13 cellular contexts compared by ENCODE assay signal in genomic region chr7:127251048-127251451, GRCh38. TPM values are rescaled to one million over a fixed set of nuclear protein-coding genes. Genes with fewer than 3 reads are reported as not detected.
A peak's percentile ranks its signal among the peaks of the same experiment; 100 is the strongest.
DNase-seq lines count a peak whose midpoint lies in the region; ATAC-seq and TF ChIP-seq lines count a peak whose summit lies in the region.
"Had no signal": no experiment of that assay in that cellular context is flagged by ENCODE, and none has a peak within 500 bp of the region (broad histone marks: within the 10 kb centered on the region; RNA-seq: fewer than 3 reads in every experiment).

No MANE protein-coding gene starts in this region.

- POLR2A ChIA-PET in naive thymus-derived CD8-positive, alpha-beta T cell (lab: Charles Lee): no interaction called here

- H3K27ac Mint-ChIP-seq in brain: peak overlapping the region in 2 of 5 experiments; percentile 8 to 28
- peak overlapping the region in 1 of 10 donors; percentile 11 for H3K27ac Mint-ChIP-seq in naive thymus-derived CD8-positive, alpha-beta T cell
- H3K27ac Mint-ChIP-seq: activated CD4-positive, alpha-beta memory T cell treated with anti-CD3 and anti-CD28 coated beads, Interleukin-2, amount 10 ng/mL, durations not matched to agents 7 days and 5 days had no signal

- peaks cover 15% of the 10 kb centered on the region for H3K4me1 Mint-ChIP-seq in brain
- H3K4me1 Mint-ChIP-seq in naive thymus-derived CD8-positive, alpha-beta T cell: peaks cover 5 to 24% (median 18%) of the 10 kb centered on the region in 4 donors

- peaks cover 51% of the 10 kb centered on the region for H3K27me3 Mint-ChIP-seq in brain
- peaks cover 35 to 87% (median 63%) of the 10 kb centered on the region in 5 donors for H3K27me3 Mint-ChIP-seq in naive thymus-derived CD8-positive, alpha-beta T cell

- H3K9me3 Mint-ChIP-seq in brain: peaks cover 0 to 3% (median 0%) of the 10 kb centered on the region in 5 experiments
- no peaks in the 10 kb centered on the region for H3K9me3 Mint-ChIP-seq in naive thymus-derived CD8-positive, alpha-beta T cell
- H3K9me3 Mint-ChIP-seq: activated CD4-positive, alpha-beta memory T cell treated with anti-CD3 and anti-CD28 coated beads, Interleukin-2, amount 10 ng/mL, durations not matched to agents 7 days and 5 days had no signal

- no peaks in the 10 kb centered on the region for H3K36me3 Mint-ChIP-seq in brain
- H3K36me3 Mint-ChIP-seq in naive thymus-derived CD8-positive, alpha-beta T cell: no peaks in the 10 kb centered on the region

- no peak for TF ChIP-seq CTCF in 22Rv1 (IDR thresholded peaks at IDR 0.05)
- no peak for TF ChIP-seq CTCF in brain (conservative IDR thresholded peaks at IDR 0.05)

- DNase-seq in EH (ENCODE audit: low read depth) (peak; percentile 1), middle frontal gyrus (ENCODE audit: extremely low spot score, low spot score) (no peak), NCI-H187 (lab: John Stamatoyannopoulos, UW) (no peak), HPDE6-E6E7 (ENCODE audit: extremely low spot score) (no peak)
- peak in 1 of 10 donors; percentile 11 for DNase-seq in naive thymus-derived CD8-positive, alpha-beta T cell
- DNase-seq: activated CD4-positive, alpha-beta memory T cell treated with anti-CD3 and anti-CD28 coated beads, Interleukin-2, amount 10 ng/mL, durations not matched to agents 7 days and 5 days; EL; heart left ventricle; MG63 had no signal

- 0 out of 2 replicates have a peak overlapping the region, but pooled peaks have one; percentile 9 for H3K27ac ChIP-seq in 22Rv1
- H3K27ac ChIP-seq: heart left ventricle had no signal

- peak overlapping the region; percentile 70 to 86 (median 75) for H3K4me3 Mint-ChIP-seq in brain
- peak overlapping the region; percentile 35 to 88 (median 60) for H3K4me3 Mint-ChIP-seq in naive thymus-derived CD8-positive, alpha-beta T cell

- ATAC-seq in naive thymus-derived CD8-positive, alpha-beta T cell: no peak
- no peak for ATAC-seq in GM18498 (IDR thresholded peaks at IDR 0.05; ENCODE audit: unreplicated experiment)
- ATAC-seq: heart left ventricle, Panc1 had no signal

RNA-seq across cellular contexts. Expression of gene GRM8, which starts 1.7 kb away (rescaled TPM):
- 11.8 TPM for polyA plus RNA-seq in brain (ENCODE audit: insufficient read depth, low read depth, low replicate concordance)
- total RNA-seq in naive thymus-derived CD8-positive, alpha-beta T cell: not detected
- not detected for polyA plus RNA-seq in naive thymus-derived CD8-positive, alpha-beta T cell
- total RNA-seq: activated CD4-positive, alpha-beta memory T cell treated with anti-CD3 and anti-CD28 coated beads, Interleukin-2, amount 10 ng/mL, durations not matched to agents 7 days and 5 days had no signal

Comparison
In these comparisons a context has a peak if more than half of its experiments do, and no peak if none do; other contexts are left out.
1. RNA of gene GRM8, which starts 1.7 kb away (polyA plus RNA-seq): 11.8 TPM in brain (single experiment); not detected in naive thymus-derived CD8-positive, alpha-beta T cell; every median in the first group is over 10 times any median in the second.